ENCODE assay signal across 15 cellular contexts in genomic region chr11:116596346-116597260, GRCh38.
A peak's percentile ranks its signal among the peaks of the same experiment; 100 is the strongest.
DNase-seq lines count a peak whose midpoint lies in the region; ATAC-seq and TF ChIP-seq lines count a peak whose summit lies in the region.
"Had no signal": no experiment of that assay in that cellular context is flagged by ENCODE, and none has a peak within 500 bp of the region (broad histone marks: within the 10 kb centered on the region; RNA-seq: fewer than 3 reads in every experiment).

No MANE protein-coding gene starts in this region.

- intact Hi-C loops in natural killer cell (cut with micrococcal nuclease): no loop called here
- intact Hi-C loops in CD4-positive, alpha-beta T cell (cut with DNase I, micrococcal nuclease): no loop called here

- no peaks in the 10 kb centered on the region for H3K27me3 ChIP-seq in CD4-positive, alpha-beta T cell (ENCODE audit: control insufficient read depth, insufficient read depth, low read length)
- H3K27me3 ChIP-seq: BLaER1 had no signal

- TF ChIP-seq CTCF in natural killer cell (IDR thresholded peaks at IDR 0.05) (no peak), osteocyte (IDR thresholded peaks at IDR 0.05) (no peak)
- TF ChIP-seq CTCF in CD4-positive, alpha-beta T cell (IDR thresholded peaks at IDR 0.05): no peak

- H3K36me3 Mint-ChIP-seq in natural killer cell treated with Interleukin-12 subunit alpha and Interleukin-12 subunit beta and Interleukin-15 and Interleukin-18, amount 100 ng/mL, for 72 hours: no peaks in the 10 kb centered on the region
- no peaks in the 10 kb centered on the region for H3K36me3 Mint-ChIP-seq in natural killer cell
- H3K36me3 Mint-ChIP-seq in CD4-positive, alpha-beta T cell (ENCODE audit: low read depth): no peaks in the 10 kb centered on the region
- H3K36me3 Mint-ChIP-seq in osteocyte (ENCODE audit: unreplicated experiment): no peaks in the 10 kb centered on the region
- H3K36me3 Mint-ChIP-seq: CD8-positive, alpha-beta memory T cell had no signal

- POLR2A ChIA-PET in CD4-positive, alpha-beta T cell (lab: Charles Lee): no interaction called here

- no peak for ATAC-seq in natural killer cell treated with Interleukin-12 subunit alpha and Interleukin-12 subunit beta and Interleukin-15 and Interleukin-18, amount 100 ng/mL, for 72 hours
- no peak for ATAC-seq in natural killer cell
- ATAC-seq in CD4-positive, alpha-beta T cell (ENCODE audit: poor library complexity): no peak
- ATAC-seq: K562 had no signal

- H3K4me3 Mint-ChIP-seq in natural killer cell treated with Interleukin-12 subunit alpha and Interleukin-12 subunit beta and Interleukin-15 and Interleukin-18, amount 100 ng/mL, for 72 hours: no peak overlapping the region
- H3K4me3 Mint-ChIP-seq in natural killer cell (no peak overlapping the region), osteocyte (ENCODE audit: unreplicated experiment) (no peak overlapping the region)
- H3K4me3 Mint-ChIP-seq in CD4-positive, alpha-beta T cell: no peak overlapping the region
- H3K4me3 Mint-ChIP-seq: CD8-positive, alpha-beta memory T cell; HFFc6 had no signal

- H3K4me1 Mint-ChIP-seq in natural killer cell treated with Interleukin-12 subunit alpha and Interleukin-12 subunit beta and Interleukin-15 and Interleukin-18, amount 100 ng/mL, for 72 hours (ENCODE audit: low read depth in 2 of 2): no peaks in the 10 kb centered on the region
- H3K4me1 Mint-ChIP-seq in natural killer cell: no peaks in the 10 kb centered on the region
- H3K4me1 Mint-ChIP-seq in CD4-positive, alpha-beta T cell (ENCODE audit: low read depth): no peaks in the 10 kb centered on the region
- H3K4me1 Mint-ChIP-seq in osteocyte (ENCODE audit: unreplicated experiment): no peaks in the 10 kb centered on the region
- H3K4me1 Mint-ChIP-seq: CD8-positive, alpha-beta memory T cell had no signal

- DNase-seq in NCI-H2029 (lab: John Stamatoyannopoulos, UW) (peak; percentile 30), NCI-H2029 treated with DMSO at 0.1 percent for 48 hours (lab: John Stamatoyannopoulos, UW) (no peak), natural killer cell (no peak), mesenteric fat pad (ENCODE audit: low spot score) (peak; percentile 59), NCI-H526 (lab: John Stamatoyannopoulos, UW) (no peak), osteocyte (ENCODE audit: extremely low spot score, unreplicated experiment) (no peak)
- DNase-seq in natural killer cell treated with Interleukin-12 subunit alpha and Interleukin-12 subunit beta and Interleukin-15 and Interleukin-18, amount 100 ng/mL, for 72 hours (ENCODE audit: low spot score): peak; percentile 45
- DNase-seq in CD4-positive, alpha-beta T cell: no peak
- DNase-seq: CD8-positive, alpha-beta memory T cell; HFFc6; NCI-H1694 treated with DMSO at 0.1 percent for 48 hours; NCI-H524 treated with DMSO at 0.1 percent for 48 hours; OCI-M1 had no signal

- H3K27ac Mint-ChIP-seq in natural killer cell treated with Interleukin-12 subunit alpha and Interleukin-12 subunit beta and Interleukin-15 and Interleukin-18, amount 100 ng/mL, for 72 hours: no peak overlapping the region
- no peak overlapping the region for H3K27ac Mint-ChIP-seq in natural killer cell
- no peak overlapping the region for H3K27ac Mint-ChIP-seq in CD4-positive, alpha-beta T cell
- H3K27ac Mint-ChIP-seq in osteocyte (ENCODE audit: unreplicated experiment): no peak overlapping the region
- H3K27ac Mint-ChIP-seq: CD8-positive, alpha-beta memory T cell; HFFc6 had no signal

- H3K27ac ChIP-seq in CD4-positive, alpha-beta T cell (ENCODE audit: low read depth, low read length): no peak overlapping the region
- H3K27ac ChIP-seq: BLaER1 had no signal

- CTCF ChIA-PET in CD4-positive, alpha-beta T cell (lab: Charles Lee): no interaction called here

- H3K9me3 ChIP-seq in CD4-positive, alpha-beta T cell (ENCODE audit: control insufficient read depth, low read length): no peaks in the 10 kb centered on the region
- H3K9me3 ChIP-seq: BLaER1 had no signal

- H3K27me3 Mint-ChIP-seq in natural killer cell treated with Interleukin-12 subunit alpha and Interleukin-12 subunit beta and Interleukin-15 and Interleukin-18, amount 100 ng/mL, for 72 hours: peaks cover 15 to 30% of the 10 kb centered on the region in 2 donors
- H3K27me3 Mint-ChIP-seq in natural killer cell (ENCODE audit: low read depth in 2 of 2) (peaks cover 8 to 9% of the 10 kb centered on the region in 2 donors), osteocyte (ENCODE audit: unreplicated experiment) (peaks cover 2% of the 10 kb centered on the region)
- peaks cover 30% of the 10 kb centered on the region for H3K27me3 Mint-ChIP-seq in CD4-positive, alpha-beta T cell

- H3K9me3 Mint-ChIP-seq in natural killer cell treated with Interleukin-12 subunit alpha and Interleukin-12 subunit beta and Interleukin-15 and Interleukin-18, amount 100 ng/mL, for 72 hours: no peaks in the 10 kb centered on the region
- H3K9me3 Mint-ChIP-seq in natural killer cell (no peaks in the 10 kb centered on the region), osteocyte (ENCODE audit: unreplicated experiment) (no peaks in the 10 kb centered on the region)
- H3K9me3 Mint-ChIP-seq in CD4-positive, alpha-beta T cell: no peaks in the 10 kb centered on the region
- H3K9me3 Mint-ChIP-seq: HFFc6 had no signal

Comparison
In these comparisons a context has a peak if more than half of its experiments do, and no peak if none do; other contexts are left out.
1. DNase-seq: peak in NCI-H2029 (single experiment), natural killer cell treated with Interleukin-12 subunit alpha and Interleukin-12 subunit beta and Interleukin-15 and Interleukin-18, amount 100 ng/mL, for 72 hours (single experiment) and mesenteric fat pad (single experiment); none in NCI-H2029 treated with DMSO at 0.1 percent for 48 hours (single experiment), natural killer cell (single experiment), CD4-positive, alpha-beta T cell (0 of 10), NCI-H526 (0 of 2) and osteocyte (single experiment).